Comparison of ENCODE assay signal across 16 cellular contexts in the genomic region with DNA sequence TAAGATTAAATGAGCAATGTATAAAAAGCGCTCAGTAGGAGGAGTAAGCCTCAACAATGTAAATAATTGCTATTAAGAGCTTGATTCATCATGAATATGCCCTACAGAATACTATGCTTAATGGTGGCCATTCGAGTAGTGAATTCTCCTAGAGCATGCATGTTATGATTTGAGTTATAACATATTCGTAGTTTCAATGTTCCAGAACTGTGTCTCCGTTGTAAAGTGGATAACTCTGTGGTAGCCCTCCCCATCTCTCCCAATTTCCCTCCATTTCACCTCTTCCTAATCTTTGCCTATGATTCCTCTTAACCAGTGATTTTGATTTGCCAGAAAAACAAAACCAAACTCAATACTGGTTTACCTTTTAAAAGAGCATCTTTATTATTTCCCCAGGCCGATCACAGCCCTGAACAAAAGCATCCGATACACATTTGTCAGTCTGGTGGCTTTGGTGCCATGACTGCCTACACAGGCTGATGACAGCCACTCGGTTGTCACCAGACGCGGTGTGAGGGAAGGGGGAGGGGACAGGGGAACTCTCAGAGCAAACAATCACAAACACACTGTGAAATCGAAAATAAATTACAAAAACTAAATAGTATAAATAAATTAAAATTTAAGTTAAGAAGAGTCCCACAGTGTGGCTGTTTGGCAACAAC. TPM values are rescaled to one million over a fixed set of nuclear protein-coding genes. Genes with fewer than 3 reads are reported as not detected.
DNase-seq lines count a peak whose midpoint lies in the region; TF ChIP-seq lines count a peak whose summit lies in the region.
"Not testable (repeated sequence)": the region's sequence is repeated elsewhere in the genome, so short reads cannot be mapped to it uniquely, and the experiment has no call there.
"Had no signal": no experiment of that assay in that cellular context is flagged by ENCODE, and none has a peak within 500 bp of the region (broad histone marks: within the 10 kb centered on the region; RNA-seq: fewer than 3 reads in every experiment).

No MANE protein-coding gene starts in this region.

- H3K36me3 Mint-ChIP-seq in activated T-cell treated with anti-CD3 and anti-CD28 coated beads, Interleukin-2, amount 50 U/mL, for 24 hours (ENCODE audit: low read depth) = not testable (repeated sequence)
- peaks cover 11% of the 10 kb centered on the region for H3K36me3 Mint-ChIP-seq in activated naive CD8-positive, alpha-beta T cell treated with anti-CD3 and anti-CD28 coated beads for 36 hours
- H3K36me3 Mint-ChIP-seq in immature natural killer cell = peaks cover 4 to 12% (median 4%) of the 10 kb centered on the region in 3 donors

- H3K4me3 ChIP-seq in GM12865 (ENCODE audit: low read depth, low read length) = peak overlapping the region; percentile 55; the same call in 1 of the 2 replicates
- H3K4me3 ChIP-seq in spleen = peak overlapping the region in 3 of 8 donors; percentile 15 to 59 (median 23)

- peak; percentile 59 for TF ChIP-seq POLR2A in GM19099 (IDR thresholded peaks at IDR 0.05; ENCODE audit: extremely low read depth, insufficient read length, low read depth)
- TF ChIP-seq POLR2A in spleen (IDR thresholded peaks at IDR 0.05) = not testable (repeated sequence)

- peak overlapping the region; percentile 57 for H3K27ac Mint-ChIP-seq in activated T-cell treated with anti-CD3 and anti-CD28 coated beads, Interleukin-2, amount 50 U/mL, for 24 hours
- H3K27ac Mint-ChIP-seq in activated naive CD8-positive, alpha-beta T cell treated with anti-CD3 and anti-CD28 coated beads for 36 hours = peak overlapping the region; percentile 64
- H3K27ac Mint-ChIP-seq in immature natural killer cell = peak overlapping the region; percentile 91 to 99 (median 96)

- not testable (repeated sequence) for H3K9me3 ChIP-seq in spleen

- 83 to 94% (median 90%) methylated on average over 9 to 10 of the region's 10 CpGs for WGBS in spleen, 5 donors

- H3K27me3 ChIP-seq in spleen (replicated peaks in 1 of 7) = not testable (repeated sequence)

- not testable (repeated sequence) for H3K9me3 Mint-ChIP-seq in activated T-cell treated with anti-CD3 and anti-CD28 coated beads, Interleukin-2, amount 50 U/mL, for 24 hours; activated naive CD8-positive, alpha-beta T cell treated with anti-CD3 and anti-CD28 coated beads for 36 hours; immature natural killer cell

- intact Hi-C loops in spleen (cut with DNase I; ENCODE audit: low total_unique reads) = not testable (repeated sequence)

- H3K27ac ChIP-seq in spleen = peak overlapping the region in 7 of 8 donors; percentile 51 to 89 (median 73)

- H3K4me1 Mint-ChIP-seq in activated T-cell treated with anti-CD3 and anti-CD28 coated beads, Interleukin-2, amount 50 U/mL, for 24 hours (ENCODE audit: low read depth) = peaks cover 74% of the 10 kb centered on the region
- H3K4me1 Mint-ChIP-seq in activated naive CD8-positive, alpha-beta T cell treated with anti-CD3 and anti-CD28 coated beads for 36 hours = peaks cover 65% of the 10 kb centered on the region
- peaks cover 95 to 100% of the 10 kb centered on the region in 2 donors for H3K4me1 Mint-ChIP-seq in immature natural killer cell

- not testable (repeated sequence) for TF ChIP-seq CTCF in GM12865 (IDR thresholded peaks at IDR 0.05; ENCODE audit: insufficient read depth, low read depth, low read length, missing control alignments); spleen (IDR thresholded peaks at IDR 0.05 in 8 of 11, conservative IDR thresholded peaks at IDR 0.05 in 3 of 11)

- peaks cover 10 to 89% (median 58%) of the 10 kb centered on the region in 6 donors for H3K4me1 ChIP-seq in spleen

- not testable (repeated sequence) for H3K36me3 ChIP-seq in spleen

- peak; percentile 50 for DNase-seq in CD1c-positive myeloid dendritic cell (ENCODE audit: extremely low spot score)
- DNase-seq in GM12865 (ENCODE audit: low read depth); activated T-cell treated with anti-CD3 and anti-CD28 coated beads, Interleukin-2, amount 50 U/mL, for 24 hours; activated naive CD8-positive, alpha-beta T cell treated with anti-CD3 and anti-CD28 coated beads for 36 hours: not testable (repeated sequence)
- peak; percentile 21 for DNase-seq in activated CD4-positive, alpha-beta T cell treated with anti-CD3 and anti-CD28 coated beads for 48 hours
- DNase-seq in immature natural killer cell = peak; percentile 60 to 63 (median 61)
- DNase-seq in spleen = peak; percentile 59

- H3K4me3 Mint-ChIP-seq in activated T-cell treated with anti-CD3 and anti-CD28 coated beads, Interleukin-2, amount 50 U/mL, for 24 hours = peak overlapping the region; percentile 78
- peak overlapping the region; percentile 23 for H3K4me3 Mint-ChIP-seq in activated naive CD8-positive, alpha-beta T cell treated with anti-CD3 and anti-CD28 coated beads for 36 hours
- H3K4me3 Mint-ChIP-seq in immature natural killer cell = peak overlapping the region; percentile 83 to 93 (median 89)

- not testable (repeated sequence) for H3K27me3 Mint-ChIP-seq in activated T-cell treated with anti-CD3 and anti-CD28 coated beads, Interleukin-2, amount 50 U/mL, for 24 hours; activated naive CD8-positive, alpha-beta T cell treated with anti-CD3 and anti-CD28 coated beads for 36 hours
- H3K27me3 Mint-ChIP-seq in immature natural killer cell (ENCODE audit: low read depth in 3 of 3) = peaks cover 12 to 23% (median 20%) of the 10 kb centered on the region in 3 donors

RNA-seq across cellular contexts. Expression of gene CCL3, which starts 1.9 kb away (rescaled TPM):
- total RNA-seq in activated naive CD8-positive, alpha-beta T cell treated with anti-CD3 and anti-CD28 coated beads for 36 hours = 10 to 100 TPM; 51.5 to 52.7 TPM
- polyA plus RNA-seq in immature natural killer cell (100 to 1,000 TPM; 120 to 149 (median 128) TPM), spleen (10 to 100 TPM; 11.7 to 41.5 (median 17.6) TPM)
- total RNA-seq in spleen = 10 to 100 TPM; 10.7 to 85.9 (median 23.3) TPM
- total RNA-seq: A172, IMR-90, PC-9, Right ventricle myocardium inferior, SJCRH30 had no signal
- polyA plus RNA-seq: BJ; CD4-positive, alpha-beta memory T cell; IMR-90 had no signal

RNA-seq across cellular contexts. Expression of gene CCL4, which starts 15.6 kb away (rescaled TPM):
- 10 to 100 TPM; 43.7 to 49.4 TPM for total RNA-seq in activated naive CD8-positive, alpha-beta T cell treated with anti-CD3 and anti-CD28 coated beads for 36 hours
- polyA plus RNA-seq in immature natural killer cell (1,000 to 10,000 TPM in 1 of 3 donors, 100 to 1,000 TPM in 2; 748 to 1,008 (median 970) TPM), spleen (10 to 100 TPM; 10.1 to 32.9 (median 15.8) TPM)
- total RNA-seq in spleen = 10 to 100 TPM; 23.5 to 81.0 (median 33.8) TPM
- total RNA-seq: A172, IMR-90, PC-9, RPMI7951, SJCRH30 had no signal
- polyA plus RNA-seq: BJ, IMR-90 had no signal

RNA-seq across cellular contexts. Expression of gene CCL18, which starts 24.0 kb away (rescaled TPM):
- not detected for total RNA-seq in activated naive CD8-positive, alpha-beta T cell treated with anti-CD3 and anti-CD28 coated beads for 36 hours
- polyA plus RNA-seq in immature natural killer cell (under 1 TPM in 1 of 3 donors, not detected in 2; 0.24 TPM), spleen (100 to 1,000 TPM in 1 of 3 donors, 10 to 100 TPM in 1, 1 to 10 TPM in 1; 9.8 to 109 (median 75.6) TPM)
- total RNA-seq in spleen = 10 to 100 TPM in 5 of 7 donors, 1 to 10 TPM in 2; 5.2 to 27.8 (median 11.0) TPM
- total RNA-seq: A172; CD4-positive, alpha-beta memory T cell; IMR-90; PC-9; RPMI7951; SJCRH30 had no signal
- polyA plus RNA-seq: BJ; CD4-positive, alpha-beta memory T cell; IMR-90 had no signal

Comparison
In these comparisons a context has a peak if more than half of its experiments do, and no peak if none do; other contexts are left out.
1. H3K4me3 Mint-ChIP-seq: peak in every context shown above with its lines; median percentile 89 in immature natural killer cell; 78 in activated T-cell treated with anti-CD3 and anti-CD28 coated beads, Interleukin-2, amount 50 U/mL, for 24 hours; 23 in activated naive CD8-positive, alpha-beta T cell treated with anti-CD3 and anti-CD28 coated beads for 36 hours.
2. RNA of gene CCL18, which starts 24.0 kb away (total RNA-seq): 5.2 to 27.8 TPM in spleen; not detected in activated naive CD8-positive, alpha-beta T cell treated with anti-CD3 and anti-CD28 coated beads for 36 hours; every median in the first group is over 4 times any median in the second.
3. Peak in every context shown above with its lines, with median percentiles within 50 percentile points of each other: H3K27ac Mint-ChIP-seq.